ENCODE assay signal across 17 cellular contexts in genomic region chr12:61023231-61023630, GRCh38.
A peak's percentile ranks its signal among the peaks of the same experiment; 100 is the strongest.
DNase-seq lines count a peak whose midpoint lies in the region; ATAC-seq, FAIRE-seq and TF ChIP-seq lines count a peak whose summit lies in the region.
"Had no signal": no experiment of that assay in that cellular context is flagged by ENCODE, and none has a peak within 500 bp of the region (broad histone marks: within the 10 kb centered on the region; RNA-seq: fewer than 3 reads in every experiment).

No MANE protein-coding gene starts in this region.

- no peak overlapping the region for H3K9ac ChIP-seq in kidney (ENCODE audit: low read length in 2 of 2)
- H3K9ac ChIP-seq: BLaER1 treated with 17β-estradiol and CSF1 and Interleukin-3, amounts not matched to agents 10 nM and 100 nM had no signal

- H3K9me3 ChIP-seq in kidney (ENCODE audit: control insufficient read depth in 1 of 2, low read length in 2 of 2) (peaks cover 0 to 5% of the 10 kb centered on the region in 2 donors), psoas muscle (no peaks in the 10 kb centered on the region)

- DNase-seq in left ventricle myocardium superior (peak; percentile 21), Right ventricle myocardium superior (no peak), kidney (peak; percentile 64), psoas muscle (peak; percentile 2 to 35)
- DNase-seq in activated naive CD4-positive, alpha-beta T cell (lab: John Stamatoyannopoulos, UW), result no peak
- DNase-seq: Calu3; CD8-positive, alpha-beta T cell; DMS79 treated with DMSO at 0.1 percent for 48 hours; GF-D8; GOT3; H7; HFFc6 had no signal

- H3K4me1 ChIP-seq in kidney (ENCODE audit: control insufficient read depth in 1 of 2, insufficient read depth in 1 of 2, low read depth in 1 of 2, low read length in 2 of 2), result no peaks in the 10 kb centered on the region
- H3K4me1 ChIP-seq in psoas muscle, result no peaks in the 10 kb centered on the region

- H3K4me3 ChIP-seq in kidney (ENCODE audit: low read length in 2 of 2), result no peak overlapping the region
- H3K4me3 ChIP-seq in psoas muscle, result no peak overlapping the region
- H3K4me3 ChIP-seq: BLaER1 treated with 17β-estradiol and CSF1 and Interleukin-3, amounts not matched to agents 10 nM and 100 nM; GM12878 had no signal

- no peaks in the 10 kb centered on the region for H3K27me3 ChIP-seq in psoas muscle (ENCODE audit: insufficient read depth in 3 of 3, low read length in 2 of 3)
- H3K27me3 ChIP-seq: BLaER1 treated with 17β-estradiol and CSF1 and Interleukin-3, amounts not matched to agents 10 nM and 100 nM had no signal

- FAIRE-seq in kidney (lab: Jason Lieb, UNC), result no peak
- FAIRE-seq: GM12878, HTR-8/SVneo had no signal

- WGBS in psoas muscle, 3 donors, result 78 to 89% (median 85%) methylated on average over 15 of the region's 15 CpGs

- H3K27ac ChIP-seq in kidney (ENCODE audit: low read depth in 2 of 2, low read length in 2 of 2) (no peak overlapping the region), psoas muscle (no peak overlapping the region)
- H3K27ac ChIP-seq: BLaER1 treated with 17β-estradiol and CSF1 and Interleukin-3, amounts not matched to agents 10 nM and 100 nM had no signal

- H3K36me3 ChIP-seq in kidney (ENCODE audit: control insufficient read depth in 1 of 2, insufficient read depth in 2 of 2, low read length in 2 of 2), result no peaks in the 10 kb centered on the region
- H3K36me3 ChIP-seq in psoas muscle (ENCODE audit: insufficient read depth in 1 of 2, low read depth in 1 of 2), result no peaks in the 10 kb centered on the region
- H3K36me3 ChIP-seq: BLaER1 treated with 17β-estradiol and CSF1 and Interleukin-3, amounts not matched to agents 10 nM and 100 nM had no signal

- ATAC-seq in left ventricle myocardium superior (no peak), Right ventricle myocardium superior (ENCODE audit: poor library complexity) (no peak), psoas muscle (no peak), HG02759 (IDR thresholded peaks at IDR 0.05; ENCODE audit: unreplicated experiment) (no peak)
- ATAC-seq: CD8-positive, alpha-beta T cell; GM12878; HCT116 had no signal

- TF ChIP-seq CTCF in kidney (IDR thresholded peaks at IDR 0.05; ENCODE audit: borderline replicate concordance, extremely low read depth, insufficient read depth), result no peak
- TF ChIP-seq CTCF in psoas muscle (IDR thresholded peaks at IDR 0.05), result no peak

- intact Hi-C loops in left ventricle myocardium superior (cut with micrococcal nuclease) (no loop called here), Right ventricle myocardium superior (cut with DNase I) (no loop called here), kidney (cut with DNase I) (no loop called here), psoas muscle (cut with DNase I) (no loop called here)

Comparison
In these comparisons a context has a peak if more than half of its experiments do, and no peak if none do; other contexts are left out.
1. DNase-seq: peak in left ventricle myocardium superior (single experiment), kidney (single experiment) and psoas muscle (2 of 2); none in Right ventricle myocardium superior (single experiment) and activated naive CD4-positive, alpha-beta T cell (0 of 4).